ENCODE assay signal across 26 cellular contexts in genomic region chr16:65746941-65747340, GRCh38.
DNase-seq lines count a peak whose midpoint lies in the region; ATAC-seq, FAIRE-seq and TF ChIP-seq lines count a peak whose summit lies in the region.
"Had no signal": no experiment of that assay in that cellular context is flagged by ENCODE, and none has a peak within 500 bp of the region (broad histone marks: within the 10 kb centered on the region; RNA-seq: fewer than 3 reads in every experiment).

No MANE protein-coding gene starts in this region.

- intact Hi-C loops in IMR-90 (cut with micrococcal nuclease), result no loop called here
- intact Hi-C loops in uterus (cut with DNase I; ENCODE audit: low total_unique reads), result no loop called here

- no peak overlapping the region for H3K9ac ChIP-seq in IMR-90 (ENCODE audit: low read depth, low read length)
- H3K9ac ChIP-seq in H1 (replicated peaks in 1 of 4; ENCODE audit: extremely low read depth in 1 of 4, low read depth in 3 of 4, low read length in 3 of 4), result no peak overlapping the region
- H3K9ac ChIP-seq: BLaER1 treated with 17β-estradiol and CSF1 and Interleukin-3, amounts not matched to agents 10 nM and 100 nM had no signal

- TF ChIP-seq EP300 in A549 (IDR thresholded peaks at IDR 0.05) (no peak), H1 (IDR thresholded peaks at IDR 0.05; ENCODE audit: borderline replicate concordance in 1 of 2, low read depth in 2 of 2, low read length in 2 of 2) (no peak)

- no peak overlapping the region for H2AK5ac ChIP-seq in IMR-90 (ENCODE audit: low read depth, low read length)
- no peak overlapping the region for H2AK5ac ChIP-seq in H1 (ENCODE audit: low read depth, low read length)

- no peak overlapping the region for H3K4ac ChIP-seq in IMR-90 (ENCODE audit: low read depth, low read length)
- no peak overlapping the region for H3K4ac ChIP-seq in H1 (replicated peaks; ENCODE audit: insufficient read length, low read depth, low read length)

- CTCF ChIA-PET in A549 (lab: Yijun Ruan, JAX), result no interaction called here
- CTCF ChIA-PET in IMR-90 (lab: Yijun Ruan, JAX), result no interaction called here
- CTCF ChIA-PET in H1 (lab: Charles Lee; ENCODE audit: partially characterized antibody), result no interaction called here

- H2AFZ ChIP-seq in IMR-90 (replicated peaks; ENCODE audit: low read length, poor library complexity), result no peak overlapping the region
- no peak overlapping the region for H2AFZ ChIP-seq in H1 (ENCODE audit: low read length)
- no peak overlapping the region for H2AFZ ChIP-seq in osteoblast (ENCODE audit: low read length)

- FAIRE-seq in A549 (lab: Jason Lieb, UNC), result no peak
- peak; percentile 48 for FAIRE-seq in H1 (lab: Jason Lieb, UNC)
- FAIRE-seq: A204.1, GM12878, GM12892, GM18507, GM19239 had no signal

- H3K27ac ChIP-seq in A549 (no peak overlapping the region), IMR-90 (ENCODE audit: insufficient read depth, low read length) (no peak overlapping the region), H1 (ENCODE audit: low read depth, low read length) (no peak overlapping the region), osteoblast (ENCODE audit: low read depth, low read length) (no peak overlapping the region), uterus (no peak overlapping the region)
- H3K27ac ChIP-seq: BLaER1 treated with 17β-estradiol and CSF1 and Interleukin-3, amounts not matched to agents 10 nM and 100 nM had no signal

- dilution Hi-C loops in IMR-90 (cut with HindIII; ENCODE audit: low sequenced_read_pairs, unreplicated experiment), result no loop called here

- no peak for TF ChIP-seq CTCF in A549 (IDR thresholded peaks at IDR 0.05)
- TF ChIP-seq CTCF in IMR-90 (conservative IDR thresholded peaks at IDR 0.05; ENCODE audit: low read depth, low read length), result no peak
- TF ChIP-seq CTCF in H1 (IDR thresholded peaks at IDR 0.05; ENCODE audit: control extremely low read depth in 1 of 3, insufficient read depth in 1 of 3, low read depth in 1 of 3, low read length in 3 of 3), result no peak
- no peak for TF ChIP-seq CTCF in osteoblast (IDR thresholded peaks at IDR 0.05; ENCODE audit: extremely low read depth, low read depth, low read length)
- no peak for TF ChIP-seq CTCF in uterus (IDR thresholded peaks at IDR 0.05)

- POLR2A ChIA-PET in A549 (lab: Yijun Ruan, JAX), result no interaction called here
- POLR2A ChIA-PET in IMR-90 (lab: Charles Lee; ENCODE audit: unreplicated experiment), result no interaction called here
- POLR2A ChIA-PET in H1 (lab: Charles Lee; ENCODE audit: partially characterized antibody), result no interaction called here

- H4K5ac ChIP-seq in IMR-90 (ENCODE audit: low read depth, low read length) (no peak overlapping the region), H1 (ENCODE audit: insufficient read length, low read depth, low read length) (no peak overlapping the region)

- BruUV-seq in IMR-90 (replicated peaks; lab: Mats Ljungman, UMichigan), result no TSS peak

- no peak overlapping the region for H3K23ac ChIP-seq in IMR-90 (ENCODE audit: low read depth, low read length)
- no peak overlapping the region for H3K23ac ChIP-seq in H1 (ENCODE audit: insufficient read length)

- no peak overlapping the region for H2BK120ac ChIP-seq in IMR-90 (ENCODE audit: low read depth, low read length)
- no peak overlapping the region for H2BK120ac ChIP-seq in H1 (replicated peaks; ENCODE audit: low read depth, low read length)

- in situ Hi-C loops in IMR-90 (cut with MboI; ENCODE audit: low sequenced_read_pairs) (no loop called here), KBM-7 (cut with MboI; ENCODE audit: low pct_unique_long_range_greater_than_20kb, low sequenced_read_pairs) (no loop called here)

- 12% methylated on average over 4 of the region's 4 CpGs for WGBS in A549 (ENCODE audit: missing lambda C conversion rate)
- WGBS in IMR-90 (ENCODE audit: extremely low coverage in 2 of 2, insufficient read length in 1 of 2), 2 experiments, result no CpG with 5 or more reads among the region's 4 CpGs
- WGBS in H1 (ENCODE audit: extremely low coverage in 1 of 2, insufficient coverage in 1 of 2, insufficient read length in 1 of 2, insufficient replicate concordance in 2 of 2, low coverage in 1 of 2, low lambda C conversion rate in 2 of 2, missing lambda C conversion rate in 1 of 2), 2 experiments, result 92% methylated on average over 4 of the region's 4 CpGs; no CpG with 5 or more reads in 1 of the 2 experiments

- no peak overlapping the region for H3K56ac ChIP-seq in IMR-90 (ENCODE audit: extremely low read depth, insufficient read depth, low read length)
- no peak overlapping the region for H3K56ac ChIP-seq in H1 (replicated peaks; ENCODE audit: insufficient read length, low read depth, low read length)

- no peak for TF ChIP-seq POLR2A in A549 (IDR thresholded peaks at IDR 0.05; ENCODE audit: low read length)
- no peak for TF ChIP-seq POLR2A in IMR-90 (IDR thresholded peaks at IDR 0.05; ENCODE audit: low read depth, low read length)
- TF ChIP-seq POLR2A in H1 (IDR thresholded peaks at IDR 0.05; ENCODE audit: control extremely low read depth in 1 of 2, low read depth in 2 of 2, low read length in 2 of 2), result no peak
- TF ChIP-seq POLR2A in uterus (IDR thresholded peaks at IDR 0.05), result no peak

- H3K9me3 ChIP-seq in A549, result no peaks in the 10 kb centered on the region
- no peaks in the 10 kb centered on the region for H3K9me3 ChIP-seq in IMR-90 (ENCODE audit: control insufficient read depth, insufficient read depth, low read length)
- no peaks in the 10 kb centered on the region for H3K9me3 ChIP-seq in H1 (ENCODE audit: insufficient read depth in 2 of 2, low read depth in 1 of 2, low read length in 1 of 2)
- H3K9me3 ChIP-seq in osteoblast (ENCODE audit: low read depth, low read length), result no peaks in the 10 kb centered on the region
- H3K9me3 ChIP-seq in uterus, result no peaks in the 10 kb centered on the region

- H4K20me1 ChIP-seq in IMR-90 (ENCODE audit: insufficient read depth, low read length) (no peaks in the 10 kb centered on the region), H1 (replicated peaks in 1 of 2; ENCODE audit: control insufficient read depth in 1 of 2, insufficient read depth in 2 of 2, low read length in 2 of 2) (no peaks in the 10 kb centered on the region), osteoblast (ENCODE audit: insufficient read depth, low read length) (no peaks in the 10 kb centered on the region)
- H4K20me1 ChIP-seq: BLaER1 treated with 17β-estradiol and CSF1 and Interleukin-3, amounts not matched to agents 10 nM and 100 nM had no signal

- H3K79me2 ChIP-seq in H1 (ENCODE audit: control insufficient read depth in 1 of 2, insufficient read depth in 2 of 2, low read length in 2 of 2) (no peaks in the 10 kb centered on the region), osteoblast (ENCODE audit: insufficient read depth, low read length) (no peaks in the 10 kb centered on the region)

- H3K14ac ChIP-seq in IMR-90 (replicated peaks; ENCODE audit: low read depth, low read length), result no peak overlapping the region
- H3K14ac ChIP-seq in H1 (ENCODE audit: insufficient read length), result no peak overlapping the region

- no peak overlapping the region for H3K18ac ChIP-seq in IMR-90 (ENCODE audit: low read depth, low read length)
- no peak overlapping the region for H3K18ac ChIP-seq in H1 (ENCODE audit: extremely low read depth, low read length)

- H3K36me3 ChIP-seq in IMR-90 (ENCODE audit: control insufficient read depth, insufficient read depth, low read length) (no peaks in the 10 kb centered on the region), H1 (ENCODE audit: control insufficient read depth in 2 of 4, insufficient read depth in 4 of 4, low read length in 3 of 4) (no peaks in the 10 kb centered on the region), osteoblast (ENCODE audit: insufficient read depth, low read length) (no peaks in the 10 kb centered on the region), uterus (no peaks in the 10 kb centered on the region)
- H3K36me3 ChIP-seq: BLaER1 treated with 17β-estradiol and CSF1 and Interleukin-3, amounts not matched to agents 10 nM and 100 nM had no signal

- no peak overlapping the region for H2BK12ac ChIP-seq in H1 (ENCODE audit: low read depth, low read length)

- no peak overlapping the region for H2BK5ac ChIP-seq in IMR-90 (ENCODE audit: low read depth, low read length, poor library complexity, severe bottlenecking)
- no peak overlapping the region for H2BK5ac ChIP-seq in H1 (ENCODE audit: low read depth, low read length)

- no peaks in the 10 kb centered on the region; the same call in 1 of the 2 replicates for H3K23me2 ChIP-seq in H1 (ENCODE audit: low read depth, low read length)

- no peak overlapping the region for H2AK9ac ChIP-seq in IMR-90 (replicated peaks; ENCODE audit: low read depth, low read length, poor library complexity)

- DNase-seq in A549 (ENCODE audit: low read depth in 1 of 2, low spot score in 1 of 2) (no peak), IMR-90 (no peak), H1 (ENCODE audit: low read depth in 1 of 2, low spot score in 2 of 2) (no peak), osteoblast (ENCODE audit: insufficient read length, low spot score, missing footprints) (peak; percentile 62), KBM-7 (no peak), uterus (no peak)
- DNase-seq: 8988T; AML-193; CD4-positive, alpha-beta memory T cell; CD4-positive, CD25-positive, alpha-beta regulatory T cell; CD8-positive, alpha-beta memory T cell; COR-L47; DMS 273 treated with DMSO at 0.1 percent for 48 hours; DMS153; DMS53; DMS79; DND-41; EL; GDM1 had no signal

- H4K91ac ChIP-seq in IMR-90 (ENCODE audit: insufficient read depth, low read depth, low read length) (no peak overlapping the region), H1 (replicated peaks; ENCODE audit: insufficient read length, low read length) (no peak overlapping the region)

- no peak overlapping the region for H4K8ac ChIP-seq in IMR-90 (ENCODE audit: low read depth in 2 of 2, low read length in 2 of 2)
- H4K8ac ChIP-seq in H1 (ENCODE audit: extremely low read depth, insufficient read depth, low read length), result no peak overlapping the region

- H2BK15ac ChIP-seq in IMR-90 (ENCODE audit: low read depth, low read length) (no peak overlapping the region), H1 (ENCODE audit: low read length) (no peak overlapping the region)

- H2BK20ac ChIP-seq in IMR-90 (ENCODE audit: low read depth, low read length) (no peak overlapping the region), H1 (ENCODE audit: low read length) (no peak overlapping the region)

- H3K4me1 ChIP-seq in A549 (no peaks in the 10 kb centered on the region), IMR-90 (ENCODE audit: control insufficient read depth, insufficient read depth, low read length) (peaks cover 3% of the 10 kb centered on the region; the same call in 1 of the 2 replicates), H1 (replicated peaks in 1 of 4; ENCODE audit: control insufficient read depth in 3 of 4, insufficient read depth in 4 of 4, low read length in 3 of 4) (peaks cover 0 to 4% (median 0%) of the 10 kb centered on the region in 4 experiments; a peak in 2 of 7 replicates), osteoblast (ENCODE audit: insufficient read depth, low read length) (no peaks in the 10 kb centered on the region), uterus (no peaks in the 10 kb centered on the region)

- peaks cover 17% of the 10 kb centered on the region for H3K27me3 ChIP-seq in IMR-90 (ENCODE audit: control insufficient read depth, insufficient read depth, low read length)
- no peaks in the 10 kb centered on the region for H3K27me3 ChIP-seq in H1 (replicated peaks in 1 of 4; ENCODE audit: control insufficient read depth in 3 of 4, extremely low read depth in 1 of 4, insufficient read depth in 3 of 4, low read length in 3 of 4)
- H3K27me3 ChIP-seq in osteoblast (ENCODE audit: insufficient read depth, low read length), result no peaks in the 10 kb centered on the region
- no peaks in the 10 kb centered on the region for H3K27me3 ChIP-seq in uterus
- H3K27me3 ChIP-seq: BLaER1 treated with 17β-estradiol and CSF1 and Interleukin-3, amounts not matched to agents 10 nM and 100 nM had no signal

- H3K4me3 ChIP-seq in A549 (no peak overlapping the region), IMR-90 (ENCODE audit: insufficient read depth, low read depth, low read length) (no peak overlapping the region), H1 (ENCODE audit: extremely low read depth in 1 of 4, insufficient read depth in 2 of 4, low read depth in 3 of 4, low read length in 4 of 4) (no peak overlapping the region), osteoblast (ENCODE audit: insufficient read depth, low read length) (no peak overlapping the region), uterus (no peak overlapping the region)
- H3K4me3 ChIP-seq: BLaER1 treated with 17β-estradiol and CSF1 and Interleukin-3, amounts not matched to agents 10 nM and 100 nM; GM12878 had no signal

- H3K9me1 ChIP-seq in IMR-90 (ENCODE audit: insufficient read depth, low read length), result no peaks in the 10 kb centered on the region; the same call in 1 of the 2 replicates

- ATAC-seq in A549 (no peak), IMR-90 (ENCODE audit: low read depth) (no peak), HG03565 (IDR thresholded peaks at IDR 0.05; ENCODE audit: unreplicated experiment) (no peak)
- ATAC-seq: GM12878 had no signal

- H3K79me1 ChIP-seq in IMR-90 (ENCODE audit: low read depth in 1 of 2, low read length in 2 of 2) (no peaks in the 10 kb centered on the region), H1 (ENCODE audit: low read depth, low read length) (no peaks in the 10 kb centered on the region)

- TF ChIP-seq RAD21 in A549 (conservative IDR thresholded peaks at IDR 0.05 in 1 of 2, IDR thresholded peaks at IDR 0.05 in 1 of 2) (no peak), IMR-90 (IDR thresholded peaks at IDR 0.05; ENCODE audit: low read length) (no peak), H1 (IDR thresholded peaks at IDR 0.05 in 1 of 2, conservative IDR thresholded peaks at IDR 0.05 in 1 of 2; ENCODE audit: low read depth in 2 of 2, low read length in 2 of 2) (no peak)

- no peak overlapping the region for H3K4me2 ChIP-seq in A549
- no peak overlapping the region for H3K4me2 ChIP-seq in IMR-90 (ENCODE audit: low read depth, low read length)
- H3K4me2 ChIP-seq in H1 (ENCODE audit: insufficient read depth in 1 of 2, low read depth in 2 of 2, low read length in 2 of 2), result no peak overlapping the region
- no peak overlapping the region for H3K4me2 ChIP-seq in osteoblast (ENCODE audit: insufficient read depth, low read length)
- H3K4me2 ChIP-seq: BLaER1 treated with 17β-estradiol and CSF1 and Interleukin-3, amounts not matched to agents 10 nM and 100 nM had no signal

Comparison
In these comparisons a context has a peak if more than half of its experiments do, and no peak if none do; other contexts are left out.
1. Of the 18 proteins assayed by ChIP-seq in both H1 and A549: peak only in H1: none; only in A549: MAFK; in both: none; in neither: 17.